In the genomic region with DNA sequence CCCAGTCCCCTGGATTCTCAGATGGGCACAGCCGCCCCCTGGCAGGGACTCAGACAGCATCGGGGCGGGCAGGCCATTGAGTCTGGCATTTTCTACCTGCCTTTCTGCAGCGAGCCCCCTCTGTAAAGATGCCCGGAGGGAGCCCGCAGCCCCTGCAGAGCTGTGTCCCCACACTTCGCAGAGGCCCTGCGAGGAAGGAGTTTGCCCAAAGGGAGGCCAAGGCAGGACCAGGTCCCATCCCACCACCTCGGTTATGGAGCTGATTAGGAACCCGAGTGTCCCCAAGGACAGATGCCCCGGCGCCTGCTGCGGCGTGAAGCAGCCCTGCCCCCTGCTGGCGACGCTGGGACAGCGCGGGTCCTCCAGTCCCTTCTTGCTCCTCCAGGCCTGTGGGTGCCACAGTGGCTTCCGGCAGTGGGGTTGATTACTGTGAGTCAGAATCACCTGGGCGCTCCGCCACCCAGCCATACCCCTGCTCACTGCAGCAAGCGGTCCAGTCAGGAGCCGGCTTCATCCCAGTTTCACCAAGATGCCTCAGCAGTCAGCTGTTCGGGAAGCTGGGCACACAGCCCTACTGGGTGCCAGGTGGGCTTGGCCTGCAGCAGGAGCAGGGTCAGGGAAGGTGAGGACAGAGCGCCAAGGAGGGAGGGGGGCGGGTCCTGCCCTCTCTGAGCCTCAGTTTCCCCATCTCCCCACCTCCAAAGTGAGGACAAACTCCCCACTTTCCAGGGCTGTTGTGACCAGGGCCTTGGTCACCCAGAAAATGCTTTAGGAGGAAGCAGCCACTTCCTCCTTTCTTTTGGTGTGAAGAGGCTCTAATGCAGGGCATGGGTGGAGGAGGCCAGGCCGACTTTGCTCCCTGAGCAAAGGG, we compare ENCODE assay signal across 8 cellular contexts.
A peak's percentile ranks its signal among the peaks of the same experiment; 100 is the strongest.
DNase-seq lines count a peak whose midpoint lies in the region; ATAC-seq and TF ChIP-seq lines count a peak whose summit lies in the region.

No MANE protein-coding gene starts in this region.

- CTCF ChIA-PET in Panc1 (lab: Charles Lee) = interaction anchor here (1.2 to 2.1 kb wide), 4 partner anchors 9 to 276 kb away, joined by 5 to 7 read pairs (median 6); no protein-coding TSS in a partner anchor

- peaks cover 27% of the 10 kb centered on the region for H3K27me3 Mint-ChIP-seq in activated T-cell treated with anti-CD3 and anti-CD28 coated beads, Interleukin-2, amount 50 U/mL, for 24 hours
- H3K27me3 Mint-ChIP-seq in naive thymus-derived CD8-positive, alpha-beta T cell = peaks cover 2 to 14% (median 10%) of the 10 kb centered on the region in 5 donors

- H3K27me3 ChIP-seq in Panc1 (ENCODE audit: control insufficient read depth, insufficient read depth, low read length) = no peaks in the 10 kb centered on the region

- no peaks in the 10 kb centered on the region for H3K36me3 ChIP-seq in Panc1 (ENCODE audit: control insufficient read depth, insufficient read depth, low read length)

- H3K4me3 Mint-ChIP-seq in activated T-cell treated with anti-CD3 and anti-CD28 coated beads, Interleukin-2, amount 50 U/mL, for 24 hours = no peak overlapping the region
- peak overlapping the region in 4 of 10 donors; percentile 15 to 34 (median 26) for H3K4me3 Mint-ChIP-seq in naive thymus-derived CD8-positive, alpha-beta T cell

- no peak overlapping the region for H3K27ac Mint-ChIP-seq in activated T-cell treated with anti-CD3 and anti-CD28 coated beads, Interleukin-2, amount 50 U/mL, for 24 hours
- peak overlapping the region; percentile 13 to 90 (median 75) for H3K27ac Mint-ChIP-seq in naive thymus-derived CD8-positive, alpha-beta T cell

- H3K27ac ChIP-seq in C4-2B (peak overlapping the region; percentile 6; the same call in 1 of the 2 replicates), Panc1 (ENCODE audit: low read length) (no peak overlapping the region)

- POLR2A ChIA-PET in Panc1 (lab: Charles Lee) = no interaction called here
- POLR2A ChIA-PET in naive thymus-derived CD8-positive, alpha-beta T cell (lab: Charles Lee) = interaction anchor here (0.6 to 2.5 kb wide), 8 partner anchors 12 to 308 kb away, joined by 3 to 13 read pairs (median 4); partner anchors contain the start of genes RNU6ATAC and WDR5

- intact Hi-C loops in Panc1 (cut with micrococcal nuclease; ENCODE audit: unreplicated experiment) = loop anchor here (2.0 kb wide), 1 partner anchor 273 kb away; no protein-coding TSS in a partner anchor

- H3K9me3 ChIP-seq in Panc1 (ENCODE audit: control insufficient read depth, insufficient read depth, low read depth, low read length) = no peaks in the 10 kb centered on the region

- H3K36me3 Mint-ChIP-seq in activated T-cell treated with anti-CD3 and anti-CD28 coated beads, Interleukin-2, amount 50 U/mL, for 24 hours (ENCODE audit: low read depth) = no peaks in the 10 kb centered on the region
- H3K36me3 Mint-ChIP-seq in naive thymus-derived CD8-positive, alpha-beta T cell = no peaks in the 10 kb centered on the region

- peaks cover 9% of the 10 kb centered on the region for H3K4me1 ChIP-seq in Panc1 (ENCODE audit: control insufficient read depth, insufficient read depth, low read length)

- DNase-seq in HuH-7.5 (ENCODE audit: low spot score) (peak; percentile 98), Panc1 (ENCODE audit: low read depth, low spot score) (peak; percentile 56)
- peak; percentile 90 for DNase-seq in activated T-cell treated with anti-CD3 and anti-CD28 coated beads, Interleukin-2, amount 50 U/mL, for 24 hours
- peak; percentile 75 to 94 (median 84) for DNase-seq in naive thymus-derived CD8-positive, alpha-beta T cell
- DNase-seq in stimulated activated CD8-positive, alpha-beta memory T cell treated with anti-CD3 and anti-CD28 coated beads, Interleukin-7, amount 100 ng/mL, for 4 hours (ENCODE audit: low read depth in 2 of 2) = peak; percentile 82 to 84

- H3K4me3 ChIP-seq in Panc1 (ENCODE audit: low read depth in 2 of 2, low read length in 2 of 2) = no peak overlapping the region

- H3K4me1 Mint-ChIP-seq in activated T-cell treated with anti-CD3 and anti-CD28 coated beads, Interleukin-2, amount 50 U/mL, for 24 hours (ENCODE audit: low read depth) = peaks cover 11% of the 10 kb centered on the region
- H3K4me1 Mint-ChIP-seq in naive thymus-derived CD8-positive, alpha-beta T cell = peaks cover 5 to 23% (median 17%) of the 10 kb centered on the region in 4 donors

- H3K9me3 Mint-ChIP-seq in activated T-cell treated with anti-CD3 and anti-CD28 coated beads, Interleukin-2, amount 50 U/mL, for 24 hours = no peaks in the 10 kb centered on the region
- H3K9me3 Mint-ChIP-seq in naive thymus-derived CD8-positive, alpha-beta T cell = no peaks in the 10 kb centered on the region

- TF ChIP-seq CTCF in C4-2B (conservative IDR thresholded peaks at IDR 0.05) (peak; percentile 98), Panc1 (IDR thresholded peaks at IDR 0.05) (peak; percentile 93)

- no TSS peak for BruUV-seq in Panc1 (replicated peaks; lab: Mats Ljungman, UMichigan)

- peak; percentile 76 for ATAC-seq in GM19397 (IDR thresholded peaks at IDR 0.05; ENCODE audit: unreplicated experiment)
- peak; percentile 92 for ATAC-seq in Panc1
- peak; percentile 89 for ATAC-seq in esophagus mucosa
- ATAC-seq in naive thymus-derived CD8-positive, alpha-beta T cell = peak; percentile 100

- in situ Hi-C loops in Panc1 (cut with HindIII; ENCODE audit: low pct_unique_long_range_greater_than_20kb, low sequenced_read_pairs) = no loop called here
